1 cellular context compared by ENCODE assay signal in the genomic region with DNA sequence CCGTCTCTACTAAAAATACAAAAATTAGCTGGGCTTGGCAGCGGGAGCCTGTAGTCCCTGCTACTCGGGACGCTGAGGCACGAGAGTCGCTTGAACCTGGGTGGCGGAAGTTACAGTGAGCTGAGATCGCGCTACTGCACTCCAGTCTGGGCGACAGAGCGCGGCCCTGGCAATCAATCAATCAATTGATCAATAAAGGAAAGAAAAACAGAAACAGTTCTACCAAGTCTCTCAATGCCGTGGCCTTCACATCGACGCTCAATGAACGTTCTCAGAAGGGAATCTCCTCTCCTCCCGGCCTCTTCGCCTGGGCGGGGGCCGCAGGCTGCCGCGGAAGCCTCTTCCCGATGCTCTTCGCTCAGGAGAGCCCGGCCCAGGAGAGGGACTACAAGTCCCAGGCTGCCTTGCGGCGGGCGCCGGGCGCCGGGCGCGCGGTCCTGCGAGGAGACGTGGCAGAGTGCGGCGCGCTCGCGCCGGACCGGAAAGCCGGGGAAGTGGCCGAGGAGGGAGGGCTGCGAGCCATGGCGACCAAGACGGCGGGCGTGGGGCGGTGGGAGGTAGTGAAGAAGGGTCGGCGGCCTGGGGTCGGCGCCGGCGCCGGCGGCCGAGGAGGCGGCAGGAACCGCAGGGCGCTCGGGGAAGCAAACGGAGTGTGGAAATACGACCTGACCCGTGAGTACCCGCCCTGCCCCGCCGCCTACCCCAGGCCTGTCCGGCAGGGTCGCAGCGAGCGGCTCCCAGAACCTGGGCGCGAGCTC.
TF ChIP-seq lines count a peak whose summit lies in the region.

A gene with protein sequence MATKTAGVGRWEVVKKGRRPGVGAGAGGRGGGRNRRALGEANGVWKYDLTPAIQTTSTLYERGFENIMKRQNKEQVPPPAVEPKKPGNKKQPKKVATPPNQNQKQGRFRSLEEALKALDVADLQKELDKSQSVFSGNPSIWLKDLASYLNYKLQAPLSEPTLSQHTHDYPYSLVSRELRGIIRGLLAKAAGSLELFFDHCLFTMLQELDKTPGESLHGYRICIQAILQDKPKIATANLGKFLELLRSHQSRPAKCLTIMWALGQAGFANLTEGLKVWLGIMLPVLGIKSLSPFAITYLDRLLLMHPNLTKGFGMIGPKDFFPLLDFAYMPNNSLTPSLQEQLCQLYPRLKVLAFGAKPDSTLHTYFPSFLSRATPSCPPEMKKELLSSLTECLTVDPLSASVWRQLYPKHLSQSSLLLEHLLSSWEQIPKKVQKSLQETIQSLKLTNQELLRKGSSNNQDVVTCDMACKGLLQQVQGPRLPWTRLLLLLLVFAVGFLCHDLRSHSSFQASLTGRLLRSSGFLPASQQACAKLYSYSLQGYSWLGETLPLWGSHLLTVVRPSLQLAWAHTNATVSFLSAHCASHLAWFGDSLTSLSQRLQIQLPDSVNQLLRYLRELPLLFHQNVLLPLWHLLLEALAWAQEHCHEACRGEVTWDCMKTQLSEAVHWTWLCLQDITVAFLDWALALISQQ (plus strand): TSS at position 471 of the 758 bp plus-strand sequence. CDS start 51 bp downstream, at position 522.

TF ChIP-seq in HepG2, 621 proteins besides CTCF, POLR2A, EP300 and RAD21 (continued from another document and continues in another):
- TF ChIP-seq CBFB (CRISPR knock-in tag; IDR thresholded peaks at IDR 0.05) (peak; percentile 57; the same call in 1 of the 2 replicates), ZNF441 (CRISPR knock-in tag; IDR thresholded peaks at IDR 0.05; ENCODE audit: borderline replicate concordance) (peak; percentile 19; the same call in 1 of the 2 replicates), TARDBP (CRISPR knock-in tag; IDR thresholded peaks at IDR 0.05) (peak; percentile 86), MYC (CRISPR knock-in tag; IDR thresholded peaks at IDR 0.05; ENCODE audit: borderline replicate concordance) (peak; percentile 92; the same call in 1 of the 2 replicates), GFI1 (CRISPR knock-in tag; IDR thresholded peaks at IDR 0.05; ENCODE audit: borderline replicate concordance) (peak; percentile 72), SALL1 (CRISPR knock-in tag; IDR thresholded peaks at IDR 0.05) (peak; percentile 40; the same call in 1 of the 2 replicates), ZNF782 (CRISPR knock-in tag; IDR thresholded peaks at IDR 0.05; ENCODE audit: borderline replicate concordance) (peak; percentile 90; the same call in 1 of the 2 replicates), ZBTB3 (CRISPR knock-in tag; IDR thresholded peaks at IDR 0.05; ENCODE audit: borderline replicate concordance, low read depth) (0 out of 2 replicates have a peak, but pooled peaks have one; percentile 66), SRSF9 (IDR thresholded peaks at IDR 0.05; ENCODE audit: borderline replicate concordance, insufficient read depth, low read depth, low read length, poor library complexity, severe bottlenecking) (no peak), NR1H2 (CRISPR knock-in tag; IDR thresholded peaks at IDR 0.05; ENCODE audit: borderline replicate concordance, low read depth) (0 out of 2 replicates have a peak, but pooled peaks have one; percentile 60), MYNN (CRISPR knock-in tag; IDR thresholded peaks at IDR 0.05; ENCODE audit: low read depth) (no peak), AKAP8 (CRISPR knock-in tag; IDR thresholded peaks at IDR 0.05) (peak; percentile 93), POLR2AphosphoS2 (IDR thresholded peaks at IDR 0.05; ENCODE audit: low read depth, low read length) (0 out of 2 replicates have a peak, but pooled peaks have one; percentile 50), ZNF333 (CRISPR knock-in tag; IDR thresholded peaks at IDR 0.05; ENCODE audit: borderline replicate concordance) (no peak), ZBTB7A (CRISPR knock-in tag; IDR thresholded peaks at IDR 0.05) (peak; percentile 41), SMAD9 (CRISPR knock-in tag; IDR thresholded peaks at IDR 0.05) (no peak), NFYC (CRISPR knock-in tag; IDR thresholded peaks at IDR 0.05) (peak; percentile 44; the same call in 1 of the 2 replicates), ZBTB1 (CRISPR knock-in tag; IDR thresholded peaks at IDR 0.05; ENCODE audit: borderline replicate concordance) (no peak), GATA4 (IDR thresholded peaks at IDR 0.05; ENCODE audit: borderline replicate concordance, low read depth) (0 out of 2 replicates have a peak, but pooled peaks have one; percentile 68), EED (CRISPR knock-in tag; IDR thresholded peaks at IDR 0.05) (0 out of 2 replicates have a peak, but pooled peaks have one; percentile 11), TGIF2 (CRISPR knock-in tag; IDR thresholded peaks at IDR 0.05) (peak; percentile 81), CHCHD3 (CRISPR knock-in tag; IDR thresholded peaks at IDR 0.05) (no peak), POLR2AphosphoS5 (IDR thresholded peaks at IDR 0.05; ENCODE audit: low read depth, low read length) (peak; percentile 89), BORCS8-MEF2B (CRISPR knock-in tag; IDR thresholded peaks at IDR 0.05) (no peak; the same call in 1 of the 2 replicates), SRY (CRISPR knock-in tag; IDR thresholded peaks at IDR 0.05) (no peak; the same call in 1 of the 2 replicates), ZNF674 (CRISPR knock-in tag; IDR thresholded peaks at IDR 0.05; ENCODE audit: low read depth) (no peak), RBAK (CRISPR knock-in tag; IDR thresholded peaks at IDR 0.05) (no peak), ZNF121 (CRISPR knock-in tag; IDR thresholded peaks at IDR 0.05) (peak; percentile 46; the same call in 1 of the 2 replicates), PITX1 (CRISPR knock-in tag; IDR thresholded peaks at IDR 0.05) (peak; percentile 12), ZNF383 (CRISPR knock-in tag; IDR thresholded peaks at IDR 0.05; ENCODE audit: borderline replicate concordance) (0 out of 2 replicates have a peak, but pooled peaks have one; percentile 13), HMG20A (CRISPR knock-in tag; IDR thresholded peaks at IDR 0.05; ENCODE audit: borderline replicate concordance) (no peak), CENPT (CRISPR knock-in tag; IDR thresholded peaks at IDR 0.05; ENCODE audit: low read depth) (no peak), ZNF484 (CRISPR knock-in tag; IDR thresholded peaks at IDR 0.05; ENCODE audit: borderline replicate concordance, low read depth) (no peak), POGZ (CRISPR knock-in tag; IDR thresholded peaks at IDR 0.05) (peak; percentile 50; the same call in 1 of the 2 replicates), FOXP1 (IDR thresholded peaks at IDR 0.05) (no peak), FOXP1 (CRISPR knock-in tag; IDR thresholded peaks at IDR 0.05) (no peak), HMGA1 (CRISPR knock-in tag; conservative IDR thresholded peaks at IDR 0.05) (no peak), ZSCAN9 (CRISPR knock-in tag; IDR thresholded peaks at IDR 0.05; ENCODE audit: borderline replicate concordance) (peak; percentile 65; the same call in 1 of the 2 replicates)
- TF ChIP-seq, protein P1, sequence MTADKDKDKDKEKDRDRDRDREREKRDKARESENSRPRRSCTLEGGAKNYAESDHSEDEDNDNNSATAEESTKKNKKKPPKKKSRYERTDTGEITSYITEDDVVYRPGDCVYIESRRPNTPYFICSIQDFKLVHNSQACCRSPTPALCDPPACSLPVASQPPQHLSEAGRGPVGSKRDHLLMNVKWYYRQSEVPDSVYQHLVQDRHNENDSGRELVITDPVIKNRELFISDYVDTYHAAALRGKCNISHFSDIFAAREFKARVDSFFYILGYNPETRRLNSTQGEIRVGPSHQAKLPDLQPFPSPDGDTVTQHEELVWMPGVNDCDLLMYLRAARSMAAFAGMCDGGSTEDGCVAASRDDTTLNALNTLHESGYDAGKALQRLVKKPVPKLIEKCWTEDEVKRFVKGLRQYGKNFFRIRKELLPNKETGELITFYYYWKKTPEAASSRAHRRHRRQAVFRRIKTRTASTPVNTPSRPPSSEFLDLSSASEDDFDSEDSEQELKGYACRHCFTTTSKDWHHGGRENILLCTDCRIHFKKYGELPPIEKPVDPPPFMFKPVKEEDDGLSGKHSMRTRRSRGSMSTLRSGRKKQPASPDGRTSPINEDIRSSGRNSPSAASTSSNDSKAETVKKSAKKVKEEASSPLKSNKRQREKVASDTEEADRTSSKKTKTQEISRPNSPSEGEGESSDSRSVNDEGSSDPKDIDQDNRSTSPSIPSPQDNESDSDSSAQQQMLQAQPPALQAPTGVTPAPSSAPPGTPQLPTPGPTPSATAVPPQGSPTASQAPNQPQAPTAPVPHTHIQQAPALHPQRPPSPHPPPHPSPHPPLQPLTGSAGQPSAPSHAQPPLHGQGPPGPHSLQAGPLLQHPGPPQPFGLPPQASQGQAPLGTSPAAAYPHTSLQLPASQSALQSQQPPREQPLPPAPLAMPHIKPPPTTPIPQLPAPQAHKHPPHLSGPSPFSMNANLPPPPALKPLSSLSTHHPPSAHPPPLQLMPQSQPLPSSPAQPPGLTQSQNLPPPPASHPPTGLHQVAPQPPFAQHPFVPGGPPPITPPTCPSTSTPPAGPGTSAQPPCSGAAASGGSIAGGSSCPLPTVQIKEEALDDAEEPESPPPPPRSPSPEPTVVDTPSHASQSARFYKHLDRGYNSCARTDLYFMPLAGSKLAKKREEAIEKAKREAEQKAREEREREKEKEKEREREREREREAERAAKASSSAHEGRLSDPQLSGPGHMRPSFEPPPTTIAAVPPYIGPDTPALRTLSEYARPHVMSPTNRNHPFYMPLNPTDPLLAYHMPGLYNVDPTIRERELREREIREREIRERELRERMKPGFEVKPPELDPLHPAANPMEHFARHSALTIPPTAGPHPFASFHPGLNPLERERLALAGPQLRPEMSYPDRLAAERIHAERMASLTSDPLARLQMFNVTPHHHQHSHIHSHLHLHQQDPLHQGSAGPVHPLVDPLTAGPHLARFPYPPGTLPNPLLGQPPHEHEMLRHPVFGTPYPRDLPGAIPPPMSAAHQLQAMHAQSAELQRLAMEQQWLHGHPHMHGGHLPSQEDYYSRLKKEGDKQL (CRISPR knock-in tag; IDR thresholded peaks at IDR 0.05; ENCODE audit: low read depth): no peak
- TF ChIP-seq, protein P2, sequence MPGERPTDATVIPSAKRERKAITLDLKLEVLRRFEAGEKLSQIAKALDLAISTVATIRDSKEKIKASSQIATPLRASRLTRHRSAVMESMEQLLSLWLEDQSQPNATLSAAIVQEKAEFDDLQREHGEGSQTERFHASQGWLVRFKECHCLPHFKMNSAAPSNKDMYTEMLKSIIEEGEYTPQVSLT (CRISPR knock-in tag; IDR thresholded peaks at IDR 0.05; ENCODE audit: borderline replicate concordance, low read depth): no peak
- TF ChIP-seq, protein P3, sequence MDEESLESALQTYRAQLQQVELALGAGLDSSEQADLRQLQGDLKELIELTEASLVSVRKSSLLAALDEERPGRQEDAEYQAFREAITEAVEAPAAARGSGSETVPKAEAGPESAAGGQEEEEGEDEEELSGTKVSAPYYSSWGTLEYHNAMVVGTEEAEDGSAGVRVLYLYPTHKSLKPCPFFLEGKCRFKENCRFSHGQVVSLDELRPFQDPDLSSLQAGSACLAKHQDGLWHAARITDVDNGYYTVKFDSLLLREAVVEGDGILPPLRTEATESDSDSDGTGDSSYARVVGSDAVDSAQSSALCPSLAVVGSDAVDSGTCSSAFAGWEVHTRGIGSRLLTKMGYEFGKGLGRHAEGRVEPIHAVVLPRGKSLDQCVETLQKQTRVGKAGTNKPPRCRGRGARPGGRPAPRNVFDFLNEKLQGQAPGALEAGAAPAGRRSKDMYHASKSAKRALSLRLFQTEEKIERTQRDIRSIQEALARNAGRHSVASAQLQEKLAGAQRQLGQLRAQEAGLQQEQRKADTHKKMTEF (CRISPR knock-in tag; IDR thresholded peaks at IDR 0.05): peak; percentile 88
- TF ChIP-seq, protein P4, sequence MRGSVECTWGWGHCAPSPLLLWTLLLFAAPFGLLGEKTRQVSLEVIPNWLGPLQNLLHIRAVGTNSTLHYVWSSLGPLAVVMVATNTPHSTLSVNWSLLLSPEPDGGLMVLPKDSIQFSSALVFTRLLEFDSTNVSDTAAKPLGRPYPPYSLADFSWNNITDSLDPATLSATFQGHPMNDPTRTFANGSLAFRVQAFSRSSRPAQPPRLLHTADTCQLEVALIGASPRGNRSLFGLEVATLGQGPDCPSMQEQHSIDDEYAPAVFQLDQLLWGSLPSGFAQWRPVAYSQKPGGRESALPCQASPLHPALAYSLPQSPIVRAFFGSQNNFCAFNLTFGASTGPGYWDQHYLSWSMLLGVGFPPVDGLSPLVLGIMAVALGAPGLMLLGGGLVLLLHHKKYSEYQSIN (CRISPR knock-in tag; IDR thresholded peaks at IDR 0.05; ENCODE audit: borderline replicate concordance): no peak
- TF ChIP-seq, protein P5, sequence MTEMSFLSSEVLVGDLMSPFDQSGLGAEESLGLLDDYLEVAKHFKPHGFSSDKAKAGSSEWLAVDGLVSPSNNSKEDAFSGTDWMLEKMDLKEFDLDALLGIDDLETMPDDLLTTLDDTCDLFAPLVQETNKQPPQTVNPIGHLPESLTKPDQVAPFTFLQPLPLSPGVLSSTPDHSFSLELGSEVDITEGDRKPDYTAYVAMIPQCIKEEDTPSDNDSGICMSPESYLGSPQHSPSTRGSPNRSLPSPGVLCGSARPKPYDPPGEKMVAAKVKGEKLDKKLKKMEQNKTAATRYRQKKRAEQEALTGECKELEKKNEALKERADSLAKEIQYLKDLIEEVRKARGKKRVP (CRISPR knock-in tag; IDR thresholded peaks at IDR 0.05): peak in 1 of 2 experiments; percentile 61; a peak in 2 of 4 replicates
- TF ChIP-seq, protein P6, sequence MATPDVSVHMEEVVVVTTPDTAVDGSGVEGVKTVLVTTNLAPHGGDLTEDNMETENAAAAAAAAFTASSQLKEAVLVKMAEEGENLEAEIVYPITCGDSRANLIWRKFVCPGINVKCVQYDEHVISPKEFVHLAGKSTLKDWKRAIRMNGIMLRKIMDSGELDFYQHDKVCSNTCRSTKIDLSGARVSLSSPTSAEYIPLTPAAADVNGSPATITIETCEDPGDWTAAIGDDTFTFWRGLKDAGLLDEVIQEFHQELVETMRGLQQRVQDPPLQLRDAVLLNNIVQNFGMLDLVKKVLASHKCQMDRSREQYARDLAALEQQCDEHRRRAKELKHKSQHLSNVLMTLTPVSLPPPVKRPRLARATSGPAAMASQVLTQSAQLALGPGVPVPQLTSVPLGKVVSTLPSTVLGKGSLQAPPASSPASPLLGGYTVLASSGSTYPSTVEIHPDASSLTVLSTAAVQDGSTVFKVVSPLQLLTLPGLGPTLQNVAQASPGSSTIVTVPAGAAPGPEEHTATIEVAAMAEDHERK (CRISPR knock-in tag; IDR thresholded peaks at IDR 0.05; ENCODE audit: low read depth): peak; percentile 94
- TF ChIP-seq, protein P7, sequence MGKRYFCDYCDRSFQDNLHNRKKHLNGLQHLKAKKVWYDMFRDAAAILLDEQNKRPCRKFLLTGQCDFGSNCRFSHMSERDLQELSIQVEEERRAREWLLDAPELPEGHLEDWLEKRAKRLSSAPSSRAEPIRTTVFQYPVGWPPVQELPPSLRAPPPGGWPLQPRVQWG (CRISPR knock-in tag; IDR thresholded peaks at IDR 0.05; ENCODE audit: borderline replicate concordance, low read depth): no peak
- TF ChIP-seq, protein P8, sequence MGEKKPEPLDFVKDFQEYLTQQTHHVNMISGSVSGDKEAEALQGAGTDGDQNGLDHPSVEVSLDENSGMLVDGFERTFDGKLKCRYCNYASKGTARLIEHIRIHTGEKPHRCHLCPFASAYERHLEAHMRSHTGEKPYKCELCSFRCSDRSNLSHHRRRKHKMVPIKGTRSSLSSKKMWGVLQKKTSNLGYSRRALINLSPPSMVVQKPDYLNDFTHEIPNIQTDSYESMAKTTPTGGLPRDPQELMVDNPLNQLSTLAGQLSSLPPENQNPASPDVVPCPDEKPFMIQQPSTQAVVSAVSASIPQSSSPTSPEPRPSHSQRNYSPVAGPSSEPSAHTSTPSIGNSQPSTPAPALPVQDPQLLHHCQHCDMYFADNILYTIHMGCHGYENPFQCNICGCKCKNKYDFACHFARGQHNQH (CRISPR knock-in tag; IDR thresholded peaks at IDR 0.05): peak; percentile 68; the same call in 1 of the 2 replicates
